ENCODE assay signal across 1 cellular context in the genomic region with DNA sequence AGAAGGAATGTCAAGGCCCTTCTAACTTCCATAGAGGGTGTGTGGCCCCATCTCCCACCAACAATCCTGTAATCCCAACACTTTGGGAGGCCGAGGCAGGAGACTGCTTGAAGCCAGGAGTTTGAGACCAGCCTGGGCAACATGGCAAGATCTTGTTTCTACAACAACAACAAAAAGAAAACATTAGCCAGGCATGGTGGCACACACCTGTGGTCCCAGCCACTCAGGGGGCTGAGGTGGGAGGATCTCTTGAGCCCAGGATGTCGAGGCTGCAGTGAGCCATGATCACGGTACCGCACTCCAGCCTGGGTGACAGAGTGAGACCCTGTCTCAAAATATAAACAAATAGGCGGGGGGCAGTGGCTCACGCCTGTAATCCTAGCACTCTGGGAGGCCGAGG.
TF ChIP-seq lines count a peak whose summit lies in the region.

No MANE protein-coding gene starts in this region.

TF ChIP-seq in K562, 482 proteins besides CTCF, POLR2A, EP300 and RAD21:
- peak; percentile 6; the same call in 1 of the 2 replicates for TF ChIP-seq ZBTB49 (CRISPR knock-in tag; IDR thresholded peaks at IDR 0.05; ENCODE audit: borderline replicate concordance)
- no peak for TF ChIP-seq ZBTB1 (CRISPR knock-in tag; IDR thresholded peaks at IDR 0.05; ENCODE audit: borderline replicate concordance, low read depth)
